In the genomic region with DNA sequence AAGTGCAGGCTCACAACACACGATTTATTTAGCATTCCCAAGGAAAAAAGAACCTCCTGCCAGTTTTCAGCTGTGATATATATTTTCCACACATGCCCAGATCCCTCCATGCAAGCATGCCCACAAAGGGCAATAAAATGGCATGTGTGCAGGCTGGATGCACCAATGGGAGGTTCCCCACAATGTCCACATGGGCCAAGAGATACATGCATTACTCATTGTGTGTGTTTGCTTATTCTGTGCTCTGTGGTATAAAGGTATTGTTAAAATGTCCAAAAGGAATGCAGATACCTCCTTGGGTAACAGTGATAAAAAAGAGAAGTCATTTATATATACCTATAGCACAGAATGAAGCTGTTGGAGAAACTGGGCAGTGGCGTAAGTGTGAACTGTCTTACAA, we compare ENCODE assay signal across 14 cellular contexts.
A peak's percentile ranks its signal among the peaks of the same experiment; 100 is the strongest.
DNase-seq lines count a peak whose midpoint lies in the region; FAIRE-seq and TF ChIP-seq lines count a peak whose summit lies in the region.
"Had no signal": no experiment of that assay in that cellular context is flagged by ENCODE, and none has a peak within 500 bp of the region (broad histone marks: within the 10 kb centered on the region; RNA-seq: fewer than 3 reads in every experiment).

No MANE protein-coding gene starts in this region.

- H3K9me3 ChIP-seq in astrocyte (ENCODE audit: insufficient read depth, low read depth, low read length), result no peaks in the 10 kb centered on the region
- no peaks in the 10 kb centered on the region for H3K9me3 ChIP-seq in tibial artery

- no peak overlapping the region for H3K4me3 Mint-ChIP-seq in astrocyte (ENCODE audit: unreplicated experiment)
- H3K4me3 Mint-ChIP-seq: CD14-positive monocyte; CD8-positive, alpha-beta T cell; GM23338 had no signal

- peak; percentile 46 for DNase-seq in M059J (ENCODE audit: low read depth)
- peak; percentile 45 for DNase-seq in astrocyte (ENCODE audit: low read depth)
- peak; percentile 43 for DNase-seq in epithelial cell of esophagus (ENCODE audit: low read depth)
- DNase-seq in non-pigmented ciliary epithelial cell (ENCODE audit: low read depth), result peak; percentile 18
- DNase-seq in tibial artery, result no peak
- no peak for DNase-seq in iPS-NIHi7 (ENCODE audit: extremely low spot score)
- DNase-seq in GF-D8 (lab: John Stamatoyannopoulos, UW), result no peak
- DNase-seq: CD8-positive, alpha-beta T cell; COR-L47; DND-41; H7 had no signal

- peaks cover 4% of the 10 kb centered on the region for H3K79me2 ChIP-seq in astrocyte (ENCODE audit: insufficient read depth, low read length)

- no peak for TF ChIP-seq CTCF in astrocyte (IDR thresholded peaks at IDR 0.05; ENCODE audit: insufficient read depth, low read depth, low read length)
- TF ChIP-seq CTCF in epithelial cell of esophagus (IDR thresholded peaks at IDR 0.05; ENCODE audit: insufficient read depth, low read depth, low read length, missing control alignments), result no peak
- no peak for TF ChIP-seq CTCF in tibial artery (IDR thresholded peaks at IDR 0.05)

- H3K9ac ChIP-seq in astrocyte (ENCODE audit: low read length), result no peak overlapping the region

- H3K27me3 Mint-ChIP-seq in astrocyte (ENCODE audit: low read depth, unreplicated experiment), result no peaks in the 10 kb centered on the region

- H3K36me3 ChIP-seq in astrocyte (ENCODE audit: insufficient read depth, low read length) (peaks cover 3% of the 10 kb centered on the region), tibial artery (peaks cover 0 to 6% (median 0%) of the 10 kb centered on the region in 3 donors)

- H3K36me3 Mint-ChIP-seq in astrocyte (ENCODE audit: low read depth, unreplicated experiment), result peaks cover 2% of the 10 kb centered on the region
- H3K36me3 Mint-ChIP-seq: CD14-positive monocyte; CD8-positive, alpha-beta T cell had no signal

- no peaks in the 10 kb centered on the region for H3K4me1 Mint-ChIP-seq in astrocyte (ENCODE audit: low read depth, unreplicated experiment)
- H3K4me1 Mint-ChIP-seq: CD14-positive monocyte had no signal

- H3K4me3 ChIP-seq in astrocyte (ENCODE audit: insufficient read depth, low read depth, low read length) (no peak overlapping the region), epithelial cell of esophagus (ENCODE audit: low read length) (no peak overlapping the region), tibial artery (no peak overlapping the region)
- H3K4me3 ChIP-seq: GM23338 had no signal

- H2AFZ ChIP-seq in astrocyte (ENCODE audit: low read depth, low read length), result no peak overlapping the region
- H2AFZ ChIP-seq: GM23338 had no signal

- H3K27ac ChIP-seq in astrocyte (ENCODE audit: low read depth, low read length) (no peak overlapping the region), tibial artery (no peak overlapping the region)

- H3K4me2 ChIP-seq in astrocyte (ENCODE audit: low read length), result no peak overlapping the region
- H3K4me2 ChIP-seq: GM23338 had no signal

- peaks cover 8% of the 10 kb centered on the region for H3K9me3 Mint-ChIP-seq in astrocyte (ENCODE audit: unreplicated experiment)
- H3K9me3 Mint-ChIP-seq: CD8-positive, alpha-beta T cell; GM23338 had no signal

- H3K4me1 ChIP-seq in astrocyte (ENCODE audit: insufficient read depth, low read length) (no peaks in the 10 kb centered on the region), tibial artery (peaks cover 0 to 9% (median 2%) of the 10 kb centered on the region in 4 donors)

- no peak overlapping the region for H3K27ac Mint-ChIP-seq in astrocyte (ENCODE audit: unreplicated experiment)
- H3K27ac Mint-ChIP-seq: CD14-positive monocyte; CD8-positive, alpha-beta T cell; GM23338 had no signal

- peaks cover 4% of the 10 kb centered on the region for H4K20me1 ChIP-seq in astrocyte (ENCODE audit: insufficient read depth, low read length)

- H3K27me3 ChIP-seq in astrocyte (ENCODE audit: insufficient read depth, low read length) (no peaks in the 10 kb centered on the region), tibial artery (no peaks in the 10 kb centered on the region)

- intact Hi-C loops in tibial artery (cut with DNase I; ENCODE audit: low total_unique reads), result no loop called here

- FAIRE-seq in astrocyte (lab: Jason Lieb, UNC), result no peak
- FAIRE-seq: GM12891 had no signal

Comparison
In these comparisons a context has a peak if more than half of its experiments do, and no peak if none do; other contexts are left out.
1. DNase-seq: peak in M059J (single experiment), astrocyte (single experiment), epithelial cell of esophagus (single experiment) and non-pigmented ciliary epithelial cell (single experiment); none in tibial artery (0 of 2), iPS-NIHi7 (single experiment) and GF-D8 (single experiment).